In genomic region chrX:110987292-110987691, GRCh38 we compare ENCODE assay signal across 18 cellular contexts.
A peak's percentile ranks its signal among the peaks of the same experiment; 100 is the strongest.
DNase-seq lines count a peak whose midpoint lies in the region; ATAC-seq, FAIRE-seq and TF ChIP-seq lines count a peak whose summit lies in the region.
"Had no signal": no experiment of that assay in that cellular context is flagged by ENCODE, and none has a peak within 500 bp of the region (broad histone marks: within the 10 kb centered on the region; RNA-seq: fewer than 3 reads in every experiment).

No MANE protein-coding gene starts in this region.

- no peak for TF ChIP-seq CTCF in pancreas (IDR thresholded peaks at IDR 0.05)

- ATAC-seq in SK-N-SH treated with all-trans-retinoic acid at 6 μM for 48 hours (0 out of 3 replicates have a peak, but pooled peaks have one; percentile 22), GM19395 (IDR thresholded peaks at IDR 0.05; ENCODE audit: unreplicated experiment) (no peak), pancreas (no peak)
- ATAC-seq: natural killer cell, right cardiac atrium had no signal

- CTCF ChIA-PET in HEK293T (lab: Yijun Ruan, JAX): interaction anchor here (0.7 kb wide), 1 partner anchor 113 kb away, joined by 3 read pairs; no protein-coding TSS in a partner anchor

- H3K9me3 ChIP-seq in pancreas: no peaks in the 10 kb centered on the region
- H3K9me3 ChIP-seq: transverse colon had no signal

- no peaks in the 10 kb centered on the region for H3K4me1 ChIP-seq in pancreas
- H3K4me1 ChIP-seq: transverse colon had no signal

- intact Hi-C loops in pancreas (cut with DNase I): no loop called here

- peak; percentile 5 to 18 for DNase-seq in AML-193 (lab: John Stamatoyannopoulos, UW)
- peak; percentile 42 for DNase-seq in HEK293T (ENCODE audit: extremely low spot score)
- DNase-seq in iPS-NIHi7 (ENCODE audit: extremely low spot score): peak; percentile 65
- DNase-seq in stimulated activated CD4-positive, alpha-beta T cell treated with anti-CD3 and anti-CD28 coated beads, Interleukin-2, amount 100 ng/mL, for 24 hours: no peak
- DNase-seq in NCI-H1048 (lab: John Stamatoyannopoulos, UW): no peak
- no peak for DNase-seq in pancreas
- DNase-seq: activated CD4-positive, CD25-positive, alpha-beta regulatory T cell treated with anti-CD3 and anti-CD28 coated beads, Interleukin-2, amount 50 U/mL, for 72 hours; activated T-cell treated with anti-CD3 and anti-CD28 coated beads for 4 hours; MM.1S; natural killer cell; PC-9; right cardiac atrium; stimulated activated CD4-positive, alpha-beta T cell treated with anti-CD3 and anti-CD28 coated beads, Interleukin-2, amount 100 ng/mL, for 48 hours; transverse colon had no signal

- FAIRE-seq in pancreas (lab: Jason Lieb, UNC): no peak
- FAIRE-seq: G401.6, H54 had no signal

- no peak overlapping the region for H3K27ac ChIP-seq in pancreas
- H3K27ac ChIP-seq: PC-9, transverse colon had no signal

- POLR2A ChIA-PET in HEK293T (lab: Yijun Ruan, JAX): interaction anchor here (0.6 kb wide), 1 partner anchor 17 kb away, joined by 3 read pairs; no protein-coding TSS in a partner anchor

- no peaks in the 10 kb centered on the region for H3K36me3 ChIP-seq in pancreas
- H3K36me3 ChIP-seq: transverse colon had no signal

- H3K4me3 ChIP-seq in pancreas: no peak overlapping the region
- H3K4me3 ChIP-seq: PC-9, transverse colon had no signal

- WGBS in pancreas, 2 donors: 45 to 74% methylated on average over 3 of the region's 3 CpGs

- peaks cover 0 to 6% (median 0%) of the 10 kb centered on the region in 4 donors for H3K27me3 ChIP-seq in pancreas
- H3K27me3 ChIP-seq: transverse colon had no signal

TF ChIP-seq in HEK293T, 16 proteins besides CTCF, POLR2A, EP300 and RAD21:
- TF ChIP-seq NFRKB (IDR thresholded peaks at IDR 0.05): no peak
- no peak for TF ChIP-seq SP1 (IDR thresholded peaks at IDR 0.05)
- no peak for TF ChIP-seq TARDBP (IDR thresholded peaks at IDR 0.05)
- TF ChIP-seq ARNT (IDR thresholded peaks at IDR 0.05): no peak

TF ChIP-seq in SK-N-SH treated with all-trans-retinoic acid at 6 μM for 48 hours, 23 proteins besides CTCF, POLR2A, EP300 and RAD21:
- no peak for TF ChIP-seq OSR1 (CRISPR knock-in tag; IDR thresholded peaks at IDR 0.05)
- no peak for TF ChIP-seq TSHZ2 (CRISPR knock-in tag; IDR thresholded peaks at IDR 0.05)
- no peak for TF ChIP-seq ZNF70 (CRISPR knock-in tag; IDR thresholded peaks at IDR 0.05)
- no peak for TF ChIP-seq CSDC2 (CRISPR knock-in tag; IDR thresholded peaks at IDR 0.05)
- TF ChIP-seq SNAI2 (CRISPR knock-in tag; IDR thresholded peaks at IDR 0.05): no peak
- TF ChIP-seq CREB5 (CRISPR knock-in tag; IDR thresholded peaks at IDR 0.05; ENCODE audit: low read depth): no peak
- TF ChIP-seq ZFP30 (CRISPR knock-in tag; IDR thresholded peaks at IDR 0.05): no peak
- no peak for TF ChIP-seq ZFP3 (CRISPR knock-in tag; IDR thresholded peaks at IDR 0.05)
- TF ChIP-seq ESRRG (CRISPR knock-in tag; IDR thresholded peaks at IDR 0.05): no peak
- TF ChIP-seq TOX (CRISPR knock-in tag; IDR thresholded peaks at IDR 0.05; ENCODE audit: borderline replicate concordance): no peak
- no peak for TF ChIP-seq RARB (CRISPR knock-in tag; IDR thresholded peaks at IDR 0.05)
- TF ChIP-seq TCF4 (CRISPR knock-in tag; IDR thresholded peaks at IDR 0.05; ENCODE audit: borderline replicate concordance): no peak
- no peak for TF ChIP-seq BACH2 (CRISPR knock-in tag; IDR thresholded peaks at IDR 0.05; ENCODE audit: borderline replicate concordance)
- no peak for TF ChIP-seq ZNF8 (CRISPR knock-in tag; IDR thresholded peaks at IDR 0.05)

Comparison
In these comparisons a context has a peak if more than half of its experiments do, and no peak if none do; other contexts are left out.
1. DNase-seq: peak in AML-193 (2 of 2), HEK293T (single experiment) and iPS-NIHi7 (single experiment); none in stimulated activated CD4-positive, alpha-beta T cell treated with anti-CD3 and anti-CD28 coated beads, Interleukin-2, amount 100 ng/mL, for 24 hours (0 of 2), NCI-H1048 (single experiment) and pancreas (0 of 6).